Comparison of ENCODE assay signal across 19 cellular contexts in genomic region chr14:100416081-100416480, GRCh38.
"Had no signal": no experiment of that assay in that cellular context is flagged by ENCODE, and none has a peak within 500 bp of the region (broad histone marks: within the 10 kb centered on the region; RNA-seq: fewer than 3 reads in every experiment).

No MANE protein-coding gene starts in this region.

- H3K27ac ChIP-seq: breast epithelium, spleen, tibial artery had no signal

- H3K9me3 ChIP-seq: breast epithelium, colonic mucosa, spleen, tibial artery had no signal

- H3K27me3 Mint-ChIP-seq: activated naive CD8-positive, alpha-beta T cell treated with anti-CD3 and anti-CD28 coated beads for 36 hours; central memory CD8-positive, alpha-beta T cell; effector memory CD8-positive, alpha-beta T cell; stimulated activated naive CD8-positive, alpha-beta T cell treated with anti-CD3 and anti-CD28 coated beads, Interleukin-15, amount 100 ng/mL, for 72 hours had no signal

- H3K4me3 ChIP-seq: breast epithelium, colonic mucosa, dorsolateral prefrontal cortex, spleen, tibial artery had no signal

- ATAC-seq: activated T-cell treated with anti-CD3 and anti-CD28 coated beads, Interleukin-2, amount 50 U/mL, for 4 hours; effector memory CD8-positive, alpha-beta T cell; left ventricle myocardium superior; stimulated activated naive CD8-positive, alpha-beta T cell treated with anti-CD3 and anti-CD28 coated beads, Interleukin-15, amount 100 ng/mL, for 72 hours had no signal

- H3K36me3 ChIP-seq: breast epithelium, colonic mucosa, spleen, tibial artery had no signal

- H3K4me3 Mint-ChIP-seq: activated naive CD8-positive, alpha-beta T cell treated with anti-CD3 and anti-CD28 coated beads for 36 hours; activated T-cell treated with anti-CD3 and anti-CD28 coated beads, Interleukin-2, amount 50 U/mL, for 4 hours; central memory CD8-positive, alpha-beta T cell; effector memory CD8-positive, alpha-beta T cell; nephron progenitor cell; stimulated activated naive CD8-positive, alpha-beta T cell treated with anti-CD3 and anti-CD28 coated beads, Interleukin-15, amount 100 ng/mL, for 72 hours had no signal

- H3K4me1 ChIP-seq: breast epithelium, tibial artery had no signal

- DNase-seq: activated CD8-positive, alpha-beta memory T cell treated with anti-CD3 and anti-CD28 coated beads, Interleukin-2, amount 50 U/mL, for 48 hours; activated naive CD4-positive, alpha-beta T cell; activated naive CD8-positive, alpha-beta T cell treated with anti-CD3 and anti-CD28 coated beads for 36 hours; activated T-cell treated with anti-CD3 and anti-CD28 coated beads, Interleukin-2, amount 50 U/mL, for 4 hours; colonic mucosa; dorsolateral prefrontal cortex; effector memory CD8-positive, alpha-beta T cell; glutamatergic neuron; hippocampal formation; left ventricle myocardium superior; nephron progenitor cell; retina; stimulated activated CD4-positive, alpha-beta T cell treated with anti-CD3 and anti-CD28 coated beads, Interleukin-4, amount 100 ng/mL, for 24 hours; stimulated activated naive CD8-positive, alpha-beta T cell treated with anti-CD3 and anti-CD28 coated beads, Interleukin-15, amount 100 ng/mL, for 72 hours; tibial artery had no signal

- H3K9me3 Mint-ChIP-seq: activated naive CD8-positive, alpha-beta T cell treated with anti-CD3 and anti-CD28 coated beads for 36 hours; activated T-cell treated with anti-CD3 and anti-CD28 coated beads, Interleukin-2, amount 50 U/mL, for 4 hours; activated T-helper 2 cell treated with anti-CD3 and anti-CD28 coated beads, Interferon-gamma antibody, Interleukin-2, Interleukin-4, amounts not matched to agents 10 μg/mL and 5 μg/mL and 100 μg/mL, durations not matched to agents 14 hours and 24 hours and 36 hours; central memory CD8-positive, alpha-beta T cell; effector memory CD8-positive, alpha-beta T cell; nephron progenitor cell had no signal

- H3K27ac Mint-ChIP-seq: activated naive CD8-positive, alpha-beta T cell treated with anti-CD3 and anti-CD28 coated beads for 36 hours; activated T-helper 2 cell treated with anti-CD3 and anti-CD28 coated beads, Interferon-gamma antibody, Interleukin-2, Interleukin-4, amounts not matched to agents 10 μg/mL and 5 μg/mL and 100 μg/mL, durations not matched to agents 14 hours and 24 hours and 36 hours; effector memory CD8-positive, alpha-beta T cell; nephron progenitor cell; stimulated activated naive CD8-positive, alpha-beta T cell treated with anti-CD3 and anti-CD28 coated beads, Interleukin-15, amount 100 ng/mL, for 72 hours had no signal

- H3K27me3 ChIP-seq: breast epithelium, colonic mucosa, dorsolateral prefrontal cortex, spleen, tibial artery had no signal
